In genomic region chr1:150233359-150234308, GRCh38 we compare ENCODE assay signal across 8 cellular contexts. TPM values are rescaled to one million over a fixed set of nuclear protein-coding genes. Genes with fewer than 3 reads are reported as not detected.
DNase-seq lines count a peak whose midpoint lies in the region; ATAC-seq and TF ChIP-seq lines count a peak whose summit lies in the region.

No MANE protein-coding gene starts in this region.

- TF ChIP-seq CTCF in NB4 (IDR thresholded peaks at IDR 0.05; ENCODE audit: low read depth, low read length), result no peak

- H3K4me1 Mint-ChIP-seq in activated naive CD4-positive, alpha-beta T cell treated with anti-CD3 and anti-CD28 coated beads, Interleukin-2, amount 50 U/mL, for 24 hours, result peaks cover 18% of the 10 kb centered on the region
- peaks cover 16 to 20% of the 10 kb centered on the region in 2 donors for H3K4me1 Mint-ChIP-seq in immature natural killer cell

- H3K36me3 Mint-ChIP-seq in activated naive CD4-positive, alpha-beta T cell treated with anti-CD3 and anti-CD28 coated beads, Interleukin-2, amount 50 U/mL, for 24 hours, result peaks cover 2% of the 10 kb centered on the region
- peaks cover 0 to 12% (median 4%) of the 10 kb centered on the region in 3 donors for H3K36me3 Mint-ChIP-seq in immature natural killer cell

- H3K9me3 Mint-ChIP-seq in activated naive CD4-positive, alpha-beta T cell treated with anti-CD3 and anti-CD28 coated beads, Interleukin-2, amount 50 U/mL, for 24 hours, result no peaks in the 10 kb centered on the region
- H3K9me3 Mint-ChIP-seq in immature natural killer cell, result no peaks in the 10 kb centered on the region

- no peak for TF ChIP-seq POLR2A in NB4 (IDR thresholded peaks at IDR 0.05; ENCODE audit: extremely low read depth, insufficient read length)
- no peak for TF ChIP-seq POLR2A in GM18505 (IDR thresholded peaks at IDR 0.05; ENCODE audit: borderline replicate concordance, extremely low read depth, insufficient read depth, insufficient read length)

- DNase-seq in EH (ENCODE audit: low read depth) (peak; percentile 23), NB4 (ENCODE audit: low read depth) (peak; percentile 77), immature natural killer cell (peak; percentile 4 to 26 (median 15))
- DNase-seq in stimulated activated CD4-positive, alpha-beta T cell treated with anti-CD3 and anti-CD28 coated beads, Interleukin-2, amount 100 ng/mL, for 24 hours, result peak; percentile 61 to 66

- H3K27me3 Mint-ChIP-seq in activated naive CD4-positive, alpha-beta T cell treated with anti-CD3 and anti-CD28 coated beads, Interleukin-2, amount 50 U/mL, for 24 hours, result no peaks in the 10 kb centered on the region
- H3K27me3 Mint-ChIP-seq in immature natural killer cell (ENCODE audit: low read depth in 3 of 3), result peaks cover 7 to 11% (median 8%) of the 10 kb centered on the region in 3 donors

- no peak overlapping the region for H3K4me3 Mint-ChIP-seq in activated naive CD4-positive, alpha-beta T cell treated with anti-CD3 and anti-CD28 coated beads, Interleukin-2, amount 50 U/mL, for 24 hours
- peak overlapping the region in 1 of 5 donors; percentile 97 for H3K4me3 Mint-ChIP-seq in immature natural killer cell

- ATAC-seq in HG02759 (IDR thresholded peaks at IDR 0.05; ENCODE audit: unreplicated experiment), result no peak
- no peak for ATAC-seq in HG02884 (IDR thresholded peaks at IDR 0.05; ENCODE audit: unreplicated experiment)
- ATAC-seq in GM18505 (IDR thresholded peaks at IDR 0.05; ENCODE audit: unreplicated experiment), result no peak

- H3K4me3 ChIP-seq in NB4 (ENCODE audit: low read depth, low read length), result peak overlapping the region; percentile 99

- peak overlapping the region; percentile 95 for H3K27ac Mint-ChIP-seq in activated naive CD4-positive, alpha-beta T cell treated with anti-CD3 and anti-CD28 coated beads, Interleukin-2, amount 50 U/mL, for 24 hours
- H3K27ac Mint-ChIP-seq in immature natural killer cell, result peak overlapping the region in 5 of 6 donors; percentile 95 to 100 (median 97)

RNA-seq across cellular contexts. Expression of gene ANP32E, which starts 2.3 kb away (rescaled TPM):
- polyA plus RNA-seq in immature natural killer cell, result 10 to 100 TPM; 48.5 to 56.0 (median 54.6) TPM

RNA-seq across cellular contexts. Expression of gene CA14, which starts 23.9 kb away (rescaled TPM):
- under 1 TPM in 2 of 3 donors, not detected in 1; 0.27 to 0.70 TPM for polyA plus RNA-seq in immature natural killer cell

RNA-seq across cellular contexts. Expression of gene APH1A, which starts 35.2 kb away (rescaled TPM):
- 10 to 100 TPM; 64.6 to 99.1 (median 82.1) TPM for polyA plus RNA-seq in immature natural killer cell

RNA-seq across cellular contexts. Expression of gene C1orf54, which starts 39.0 kb away (rescaled TPM):
- 1 to 10 TPM; 1.9 to 6.9 (median 2.0) TPM for polyA plus RNA-seq in immature natural killer cell

RNA-seq across cellular contexts. Expression of gene CIART, which starts 48.7 kb away (rescaled TPM):
- not detected for polyA plus RNA-seq in immature natural killer cell

Comparison
In these comparisons a context has a peak if more than half of its experiments do, and no peak if none do; other contexts are left out.
1. DNase-seq: peak in every context shown above with its lines; median percentile 77 in NB4; 64 in stimulated activated CD4-positive, alpha-beta T cell treated with anti-CD3 and anti-CD28 coated beads, Interleukin-2, amount 100 ng/mL, for 24 hours; 23 in EH; 15 in immature natural killer cell.